In the genomic region with DNA sequence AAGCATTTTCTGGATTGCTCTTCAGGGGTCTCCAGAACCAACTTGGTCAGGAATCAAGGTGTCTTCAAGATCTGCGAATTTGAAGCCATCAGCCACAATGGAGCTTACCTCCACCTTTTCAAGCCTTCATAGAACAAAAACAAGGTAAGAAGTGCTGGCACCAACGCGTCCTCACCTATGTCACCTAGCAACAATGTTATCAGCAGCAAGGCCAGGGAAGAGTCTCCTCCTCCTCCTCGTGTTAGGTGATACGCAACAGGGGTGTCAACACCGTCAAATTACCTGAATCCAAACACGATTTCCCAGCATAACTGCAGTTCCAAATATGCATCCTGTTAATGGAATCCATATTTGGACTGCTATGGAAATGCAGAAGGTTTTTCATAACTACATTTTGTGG, we compare ENCODE assay signal across 16 cellular contexts.
"Had no signal": no experiment of that assay in that cellular context is flagged by ENCODE, and none has a peak within 500 bp of the region (broad histone marks: within the 10 kb centered on the region; RNA-seq: fewer than 3 reads in every experiment).

No MANE protein-coding gene starts in this region.

- ATAC-seq: activated CD8-positive, alpha-beta memory T cell treated with anti-CD3 and anti-CD28 coated beads, Interleukin-2, amount 10 ng/mL, durations not matched to agents 7 days and 5 days; effector memory CD8-positive, alpha-beta T cell; left colon; stimulated activated naive B cell treated with anti-CD40 and anti-IgM and Interleukin-4, amounts not matched to agents 10 μg/mL and 1 μg/mL and 100 μg/mL, for 72 hours had no signal

- H3K4me3 ChIP-seq: hepatocyte, lung, thoracic aorta had no signal

- H3K36me3 ChIP-seq: thoracic aorta had no signal

- H3K9me3 Mint-ChIP-seq: activated B cell treated with CpG ODN at 0.5 μM for 24 hours; effector memory CD8-positive, alpha-beta T cell had no signal

- H3K36me3 Mint-ChIP-seq: stimulated activated naive B cell treated with anti-CD40 and anti-IgM and Interleukin-4, amounts not matched to agents 10 μg/mL and 1 μg/mL and 100 μg/mL, for 72 hours had no signal

- H3K79me2 ChIP-seq: hepatocyte had no signal

- H3K27ac Mint-ChIP-seq: activated B cell treated with CpG ODN at 0.5 μM for 24 hours; activated CD4-positive, alpha-beta memory T cell treated with anti-CD3 and anti-CD28 coated beads for 36 hours; activated CD8-positive, alpha-beta memory T cell treated with anti-CD3 and anti-CD28 coated beads, Interleukin-2, amount 10 ng/mL, durations not matched to agents 7 days and 5 days; activated naive CD8-positive, alpha-beta T cell treated with anti-CD3 and anti-CD28 coated beads for 36 hours; effector memory CD8-positive, alpha-beta T cell; stimulated activated naive B cell treated with anti-CD40 and anti-IgM and Interleukin-4, amounts not matched to agents 10 μg/mL and 1 μg/mL and 100 μg/mL, for 72 hours had no signal

- H3K4me2 ChIP-seq: hepatocyte had no signal

- H3K9me3 ChIP-seq: thoracic aorta had no signal

- DNase-seq: activated B cell treated with CpG ODN at 0.5 μM for 24 hours; activated CD4-positive, alpha-beta memory T cell treated with anti-CD3 and anti-CD28 coated beads for 36 hours; activated CD4-positive, alpha-beta T cell treated with anti-CD3 and anti-CD28 coated beads for 4 hours; activated CD8-positive, alpha-beta memory T cell treated with anti-CD3 and anti-CD28 coated beads, Interleukin-2, amount 10 ng/mL, durations not matched to agents 7 days and 5 days; activated naive CD8-positive, alpha-beta T cell treated with anti-CD3 and anti-CD28 coated beads for 36 hours; amniotic stem cell; effector memory CD8-positive, alpha-beta T cell; left colon; occipital lobe; posterior cingulate gyrus; stimulated activated naive B cell treated with anti-CD40 and anti-IgM and Interleukin-4, amounts not matched to agents 10 μg/mL and 1 μg/mL and 100 μg/mL, for 72 hours; T-helper 2 cell had no signal

- H3K27ac ChIP-seq: epithelial cell of prostate, hepatocyte, thoracic aorta had no signal

- H2AFZ ChIP-seq: hepatocyte had no signal
